ENCODE assay signal across 14 cellular contexts in the genomic region with DNA sequence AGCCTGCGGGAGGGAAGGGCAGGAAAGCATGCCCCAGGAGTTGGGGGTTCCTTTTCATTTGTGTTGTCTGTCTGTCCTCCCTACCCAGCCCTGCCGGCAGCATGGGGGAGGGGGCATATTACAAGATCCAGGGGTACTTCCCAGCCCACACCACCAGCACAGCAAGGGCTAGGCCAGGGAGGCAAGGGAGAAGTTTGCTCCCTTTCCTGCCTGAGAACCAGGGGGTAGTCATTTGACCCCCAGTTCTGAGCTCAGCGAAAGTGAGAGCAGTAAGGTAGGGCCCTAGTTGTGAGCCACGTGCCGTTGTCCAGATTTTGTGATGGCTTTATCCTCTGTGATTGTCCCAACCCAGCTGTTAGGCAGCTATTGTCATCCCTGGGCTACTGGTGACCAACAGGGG.
DNase-seq lines count a peak whose midpoint lies in the region; ATAC-seq and TF ChIP-seq lines count a peak whose summit lies in the region.
"Had no signal": no experiment of that assay in that cellular context is flagged by ENCODE, and none has a peak within 500 bp of the region (broad histone marks: within the 10 kb centered on the region; RNA-seq: fewer than 3 reads in every experiment).

No MANE protein-coding gene starts in this region.

- peak overlapping the region; percentile 76 for H3K18ac ChIP-seq in neuronal stem cell (ENCODE audit: low read length)

- no peaks in the 10 kb centered on the region for H3K9me3 ChIP-seq in BLaER1
- no peaks in the 10 kb centered on the region for H3K9me3 ChIP-seq in esophagus (ENCODE audit: control insufficient read depth in 2 of 2, insufficient read depth in 1 of 2, low read depth in 1 of 2, low read length in 1 of 2)
- H3K9me3 ChIP-seq in neuronal stem cell (replicated peaks in 1 of 2; ENCODE audit: control insufficient read depth in 2 of 2, insufficient read depth in 1 of 2, low read depth in 1 of 2, low read length in 2 of 2) = no peaks in the 10 kb centered on the region
- no peaks in the 10 kb centered on the region for H3K9me3 ChIP-seq in upper lobe of right lung
- H3K9me3 ChIP-seq: BE2C had no signal

- peaks cover 10% of the 10 kb centered on the region for H3K4me1 Mint-ChIP-seq in activated naive CD4-positive, alpha-beta T cell treated with anti-CD3 and anti-CD28 coated beads, Interleukin-2, amount 10 ng/mL, durations not matched to agents 7 days and 5 days

- H3K27me3 Mint-ChIP-seq in activated naive CD4-positive, alpha-beta T cell treated with anti-CD3 and anti-CD28 coated beads, Interleukin-2, amount 10 ng/mL, durations not matched to agents 7 days and 5 days = peaks cover 9% of the 10 kb centered on the region

- no peak overlapping the region for H3K14ac ChIP-seq in neuronal stem cell (ENCODE audit: low read length)

- H3K27ac Mint-ChIP-seq in activated naive CD4-positive, alpha-beta T cell treated with anti-CD3 and anti-CD28 coated beads, Interleukin-2, amount 10 ng/mL, durations not matched to agents 7 days and 5 days = no peak overlapping the region

- intact Hi-C loops in upper lobe of right lung (cut with DNase I) = no loop called here

- no peak overlapping the region for H2BK120ac ChIP-seq in neuronal stem cell (ENCODE audit: low read depth, low read length)

- H2AK5ac ChIP-seq in neuronal stem cell (ENCODE audit: low read depth, low read length) = no peak overlapping the region

- CTCF ChIA-PET in RWPE1 (lab: Yijun Ruan, JAX) = no interaction called here
- CTCF ChIA-PET in activated naive CD4-positive, alpha-beta T cell treated with anti-CD3 and anti-CD28 coated beads, Interleukin-2, amount 10 ng/mL, durations not matched to agents 7 days and 5 days (lab: Charles Lee) = no interaction called here

- H3K4me3 Mint-ChIP-seq in activated naive CD4-positive, alpha-beta T cell treated with anti-CD3 and anti-CD28 coated beads, Interleukin-2, amount 10 ng/mL, durations not matched to agents 7 days and 5 days = no peak overlapping the region
- H3K4me3 Mint-ChIP-seq: CD8-positive, alpha-beta memory T cell had no signal

- POLR2A ChIA-PET in RWPE1 (lab: Yijun Ruan, JAX; ENCODE audit: low non-redundant PET) = interaction anchor here (0.6 kb wide), 1 partner anchor 360 kb away, joined by 4 read pairs; no protein-coding TSS in a partner anchor

- H3K4me2 ChIP-seq in BLaER1 = peak overlapping the region; percentile 71
- H3K4me2 ChIP-seq in neuronal stem cell (ENCODE audit: insufficient read depth, low read length, poor library complexity, severe bottlenecking) = no peak overlapping the region

- no peak for DNase-seq in RWPE1 (ENCODE audit: low spot score)
- DNase-seq in neuronal stem cell (ENCODE audit: low spot score) = no peak
- no peak for DNase-seq in activated naive CD4-positive, alpha-beta T cell treated with anti-CD3 and anti-CD28 coated beads, Interleukin-2, amount 10 ng/mL, durations not matched to agents 7 days and 5 days
- DNase-seq in upper lobe of right lung = no peak
- no peak for DNase-seq in anterior cingulate cortex (lab: John Stamatoyannopoulos, UW)
- DNase-seq: BE2C; CD8-positive, alpha-beta memory T cell; NCI-H1048; NCI-H1436; NCI-H526 had no signal

- WGBS in esophagus, 2 donors = 52 to 69% methylated on average over 5 of the region's 5 CpGs
- no CpG with 5 or more reads among the region's 5 CpGs for WGBS in neuronal stem cell (ENCODE audit: extremely low coverage in 2 of 2, insufficient read length in 2 of 2, insufficient replicate concordance in 1 of 2), 2 donors

- no peaks in the 10 kb centered on the region for H3K36me3 Mint-ChIP-seq in activated naive CD4-positive, alpha-beta T cell treated with anti-CD3 and anti-CD28 coated beads, Interleukin-2, amount 10 ng/mL, durations not matched to agents 7 days and 5 days
- H3K36me3 Mint-ChIP-seq: CD8-positive, alpha-beta memory T cell had no signal

- H2BK15ac ChIP-seq in neuronal stem cell (ENCODE audit: low read length) = no peak overlapping the region

- no peaks in the 10 kb centered on the region for H3K9me3 Mint-ChIP-seq in activated naive CD4-positive, alpha-beta T cell treated with anti-CD3 and anti-CD28 coated beads, Interleukin-2, amount 10 ng/mL, durations not matched to agents 7 days and 5 days
- H3K9me3 Mint-ChIP-seq: CD8-positive, alpha-beta memory T cell had no signal

- H3K23ac ChIP-seq in neuronal stem cell (ENCODE audit: low read depth, low read length, poor library complexity) = no peak overlapping the region

- H2BK5ac ChIP-seq in neuronal stem cell (ENCODE audit: low read length) = no peak overlapping the region

- ATAC-seq in upper lobe of right lung = no peak
- no peak for ATAC-seq in GM21786 (IDR thresholded peaks at IDR 0.05; ENCODE audit: unreplicated experiment)

- no peak overlapping the region for H2AFZ ChIP-seq in neuronal stem cell (ENCODE audit: low read length)

- H3K4me1 ChIP-seq in BLaER1 (peaks cover 43% of the 10 kb centered on the region), esophagus (ENCODE audit: control insufficient read depth in 2 of 2, insufficient read depth in 2 of 2, low read length in 1 of 2) (peaks cover 8 to 24% of the 10 kb centered on the region in 2 donors), neuronal stem cell (ENCODE audit: control insufficient read depth in 2 of 2, insufficient read depth in 1 of 2, low read depth in 1 of 2, low read length in 2 of 2) (peaks cover 0 to 6% of the 10 kb centered on the region in 2 donors), upper lobe of right lung (no peaks in the 10 kb centered on the region)
- H3K4me1 ChIP-seq: BE2C had no signal

- H3K36me3 ChIP-seq in BLaER1 (no peaks in the 10 kb centered on the region), esophagus (ENCODE audit: control insufficient read depth in 2 of 2, insufficient read depth in 2 of 2, low read length in 1 of 2) (no peaks in the 10 kb centered on the region), neuronal stem cell (replicated peaks in 1 of 2; ENCODE audit: control insufficient read depth in 2 of 2, insufficient read depth in 2 of 2, low read length in 2 of 2) (no peaks in the 10 kb centered on the region), upper lobe of right lung (no peaks in the 10 kb centered on the region)
- H3K36me3 ChIP-seq: BE2C had no signal

- H3K79me1 ChIP-seq in neuronal stem cell (ENCODE audit: low read depth, low read length) = no peaks in the 10 kb centered on the region

- no peak overlapping the region for H3K4ac ChIP-seq in neuronal stem cell (ENCODE audit: low read length)

- H2BK12ac ChIP-seq in neuronal stem cell (ENCODE audit: low read length) = no peak overlapping the region

- H4K20me1 ChIP-seq in BLaER1 = no peaks in the 10 kb centered on the region

- H3K27ac ChIP-seq in BLaER1 (peak overlapping the region; percentile 29; the same call in 1 of the 2 replicates), RWPE1 (peak overlapping the region; percentile 98), esophagus (ENCODE audit: low read depth in 2 of 2, low read length in 1 of 2) (peak overlapping the region; percentile 44 to 75), neuronal stem cell (replicated peaks; ENCODE audit: low read length) (no peak overlapping the region), upper lobe of right lung (no peak overlapping the region)
- H3K27ac ChIP-seq: HL-60 had no signal

- no peak overlapping the region for H4K91ac ChIP-seq in neuronal stem cell (ENCODE audit: low read depth, low read length, poor library complexity)

- H4K8ac ChIP-seq in neuronal stem cell (ENCODE audit: low read depth, low read length) = no peak overlapping the region

- TF ChIP-seq CTCF in RWPE1 (conservative IDR thresholded peaks at IDR 0.05; ENCODE audit: low read depth) = no peak
- no peak for TF ChIP-seq CTCF in upper lobe of right lung (IDR thresholded peaks at IDR 0.05)

- H3K27me3 ChIP-seq in BLaER1 (no peaks in the 10 kb centered on the region), esophagus (ENCODE audit: control insufficient read depth in 1 of 2, insufficient read depth in 2 of 2, low read length in 2 of 2) (no peaks in the 10 kb centered on the region), neuronal stem cell (ENCODE audit: control insufficient read depth in 3 of 3, insufficient read depth in 3 of 3, low read depth in 1 of 3, low read length in 3 of 3) (peaks cover 0 to 13% (median 0%) of the 10 kb centered on the region in 3 experiments), upper lobe of right lung (no peaks in the 10 kb centered on the region)
- H3K27me3 ChIP-seq: BE2C had no signal

- H3K4me3 ChIP-seq in BLaER1 (no peak overlapping the region), esophagus (ENCODE audit: low read depth in 1 of 2, low read length in 2 of 2) (no peak overlapping the region), neuronal stem cell (ENCODE audit: low read length in 2 of 2) (no peak overlapping the region), upper lobe of right lung (no peak overlapping the region)

- H3K9ac ChIP-seq in BLaER1 (no peak overlapping the region), neuronal stem cell (ENCODE audit: low read depth, low read length, poor library complexity) (no peak overlapping the region)

Comparison
In these comparisons a context has a peak if more than half of its experiments do, and no peak if none do; other contexts are left out.
1. H3K27ac ChIP-seq: peak in BLaER1 (single experiment), RWPE1 (single experiment) and esophagus (2 of 2); none in neuronal stem cell (single experiment) and upper lobe of right lung (single experiment).